In genomic region chr1:42272920-42273319, GRCh38 we compare ENCODE assay signal across 10 cellular contexts.
"Had no signal": no experiment of that assay in that cellular context is flagged by ENCODE, and none has a peak within 500 bp of the region (broad histone marks: within the 10 kb centered on the region; RNA-seq: fewer than 3 reads in every experiment).

No MANE protein-coding gene starts in this region.

- H3K9me3 Mint-ChIP-seq: natural killer cell, neural crest cell had no signal

- H3K36me3 Mint-ChIP-seq: natural killer cell had no signal

- ATAC-seq: natural killer cell had no signal

- H3K4me3 Mint-ChIP-seq: natural killer cell, neural crest cell had no signal

- DNase-seq: colonic mucosa; dermis blood vessel endothelial cell; foreskin melanocyte; head of caudate nucleus; hypothalamus; natural killer cell; sigmoid colon; stimulated activated CD4-positive, alpha-beta T cell treated with anti-CD3 and anti-CD28 coated beads, Interleukin-12 subunit alpha, Interleukin-12 subunit beta, amount 100 ng/mL, for 4 hours; stimulated activated naive CD4-positive, alpha-beta T cell treated with Interleukin-2 at 50 U/mL for 16 hours had no signal
